Comparison of ENCODE assay signal across 23 cellular contexts in the genomic region with DNA sequence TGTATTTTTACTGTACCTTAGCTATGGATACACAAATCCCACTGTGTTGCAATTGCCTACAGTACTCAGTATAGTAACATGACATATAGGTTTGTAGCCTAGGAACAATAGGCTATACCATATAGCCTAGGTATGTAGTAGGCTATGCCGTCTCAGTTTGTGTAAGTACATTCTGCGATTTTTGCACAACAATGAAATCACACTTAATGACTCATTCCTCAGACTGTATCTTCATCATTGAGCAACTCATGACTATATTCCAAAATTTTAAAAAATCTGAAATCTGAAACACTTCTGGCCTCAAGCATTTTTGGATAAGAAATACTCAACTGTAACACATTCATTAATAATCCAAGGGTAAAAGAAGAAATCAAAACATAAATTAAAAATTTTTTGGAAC.
A peak's percentile ranks its signal among the peaks of the same experiment; 100 is the strongest.
DNase-seq lines count a peak whose midpoint lies in the region; ATAC-seq, FAIRE-seq and TF ChIP-seq lines count a peak whose summit lies in the region.
"Had no signal": no experiment of that assay in that cellular context is flagged by ENCODE, and none has a peak within 500 bp of the region (broad histone marks: within the 10 kb centered on the region; RNA-seq: fewer than 3 reads in every experiment).

No MANE protein-coding gene starts in this region.

- in situ Hi-C loops in GM23248 (cut with MboI) = no loop called here

- TF ChIP-seq CTCF in bronchial epithelial cell (IDR thresholded peaks at IDR 0.05; ENCODE audit: insufficient read depth, low read length, severe bottlenecking) = no peak

- H3K27me3 ChIP-seq in GM23248 (replicated peaks; ENCODE audit: insufficient read depth) (no peaks in the 10 kb centered on the region), bronchial epithelial cell (ENCODE audit: control insufficient read depth, insufficient read depth, low read length) (no peaks in the 10 kb centered on the region)
- H3K27me3 ChIP-seq: BLaER1 had no signal

- FAIRE-seq in bronchial epithelial cell (lab: Jason Lieb, UNC) = no peak
- FAIRE-seq: GM12878, H54, K562 had no signal

- H3K4me2 ChIP-seq in GM23248 (ENCODE audit: unreplicated experiment) = no peak overlapping the region
- H3K4me2 ChIP-seq: BLaER1, SK-N-SH had no signal

- H3K9me3 ChIP-seq in GM23248 (ENCODE audit: low read depth) = no peaks in the 10 kb centered on the region

- WGBS in GM23248 (ENCODE audit: low coverage in 1 of 2, low lambda C conversion rate in 2 of 2, missing lambda C conversion rate in 2 of 2), 2 experiments = 3 to 9% methylated on average over 2 of the region's 2 CpGs

- no peak overlapping the region for H3K27ac ChIP-seq in GM23248
- H3K27ac ChIP-seq: BLaER1 had no signal

- H4K20me1 ChIP-seq in GM23248 (ENCODE audit: insufficient read depth) = no peaks in the 10 kb centered on the region
- H4K20me1 ChIP-seq: BLaER1 had no signal

- H3F3A ChIP-seq in GM23248 (ENCODE audit: insufficient read depth) = no peaks in the 10 kb centered on the region

- ATAC-seq in HG03108 (IDR thresholded peaks at IDR 0.05; ENCODE audit: unreplicated experiment) (no peak), GM18873 (IDR thresholded peaks at IDR 0.05; ENCODE audit: low FRiP score, unreplicated experiment) (no peak), HG02884 (IDR thresholded peaks at IDR 0.05; ENCODE audit: unreplicated experiment) (no peak)
- ATAC-seq: CD8-positive, alpha-beta T cell; GM12878; K562 had no signal

- no peaks in the 10 kb centered on the region for H3K9me2 ChIP-seq in GM23248 (ENCODE audit: insufficient read depth)
- H3K9me2 ChIP-seq: SK-N-SH had no signal

- no peaks in the 10 kb centered on the region for H3K4me1 ChIP-seq in GM23248 (ENCODE audit: insufficient read depth)
- H3K4me1 ChIP-seq: BLaER1 had no signal

- no peak overlapping the region for H2AFZ ChIP-seq in GM23248

- H3K4me3 ChIP-seq in GM23248 (no peak overlapping the region), bronchial epithelial cell (ENCODE audit: low read depth, low read length) (no peak overlapping the region), skeletal muscle cell (ENCODE audit: low read depth, low read length) (no peak overlapping the region)
- H3K4me3 ChIP-seq: BLaER1, GM12878, K562 had no signal

- no peaks in the 10 kb centered on the region for H3K79me2 ChIP-seq in GM23248 (ENCODE audit: insufficient read depth)

- H3K9ac ChIP-seq in GM23248 = no peak overlapping the region
- H3K9ac ChIP-seq: BLaER1, SK-N-SH had no signal

- H3K36me3 ChIP-seq in GM23248 (ENCODE audit: low read depth) = no peaks in the 10 kb centered on the region
- H3K36me3 ChIP-seq in bronchial epithelial cell (ENCODE audit: control insufficient read depth, insufficient read depth, low read length) = no peaks in the 10 kb centered on the region
- H3K36me3 ChIP-seq: BLaER1 had no signal

- DNase-seq in GM23248 = peak; percentile 40
- peak; percentile 61 for DNase-seq in bronchial epithelial cell (ENCODE audit: low read depth)
- peak; percentile 66 for DNase-seq in fibroblast of peridontal ligament (ENCODE audit: extremely low read depth)
- DNase-seq in skeletal muscle cell (ENCODE audit: low read depth) = peak; percentile 13
- no peak for DNase-seq in NOMO-1 treated with dmso at 0.1 percent for 144 hours (lab: John Stamatoyannopoulos, UW; ENCODE audit: unreplicated experiment)
- DNase-seq: CD8-positive, alpha-beta T cell; DMS53; EL; HFFc6; NCI-H1417 treated with DMSO at 0.1 percent for 48 hours; NCI-H187 treated with DMSO at 0.1 percent for 48 hours; NCI-H226; NCI-H524; NCI-H82; SHP77 treated with DMSO at 0.1 percent for 48 hours; SK-N-SH had no signal
